In the genomic region with DNA sequence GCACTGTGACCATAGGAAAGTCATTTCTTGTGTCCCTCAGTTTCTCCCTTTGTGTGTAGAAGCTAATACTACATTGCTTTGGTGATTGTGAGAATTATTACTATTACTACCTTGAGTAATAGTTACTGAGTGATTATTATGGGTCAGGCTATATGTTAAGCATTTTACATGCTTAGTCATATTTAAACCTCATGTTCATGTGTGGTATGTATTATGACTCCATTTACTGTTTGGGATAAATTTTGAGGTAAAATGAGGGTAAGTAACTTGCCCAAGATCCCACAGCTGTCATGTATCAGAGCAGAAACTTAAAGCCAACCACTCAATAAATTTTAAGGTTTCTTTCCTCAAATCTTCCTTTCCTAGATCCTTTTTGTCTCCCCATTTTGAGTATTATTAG, we compare ENCODE assay signal across 25 cellular contexts.
"Had no signal": no experiment of that assay in that cellular context is flagged by ENCODE, and none has a peak within 500 bp of the region (broad histone marks: within the 10 kb centered on the region; RNA-seq: fewer than 3 reads in every experiment).

No MANE protein-coding gene starts in this region.

- H3K27ac ChIP-seq: colonic mucosa, coronary artery, dorsolateral prefrontal cortex, epithelial cell of prostate, esophagus muscularis mucosa, esophagus squamous epithelium, foreskin keratinocyte, gastrocnemius medialis, gastroesophageal sphincter, heart left ventricle, heart right ventricle had no signal

- DNase-seq: colonic mucosa; cortex of kidney; dermis blood vessel endothelial cell; dorsolateral prefrontal cortex; effector CD4-positive, alpha-beta T cell; effector CD8-positive, alpha-beta T cell; effector memory CD4-positive, alpha-beta T cell; effector memory CD8-positive, alpha-beta T cell; endodermal cell; erythroblast; esophagus squamous epithelium; foreskin fibroblast; foreskin keratinocyte; foreskin melanocyte; gastrocnemius medialis; glutamatergic neuron; head of caudate nucleus; heart left ventricle; heart right ventricle had no signal

- H3K27me3 Mint-ChIP-seq: dendritic cell treated with granulocyte-macrophage colony-stimulating factor and Interleukin-4, amounts not matched to agents 40 ng/mL and 50 ng/mL, for 4 days; effector memory CD8-positive, alpha-beta T cell had no signal

- ATAC-seq: effector memory CD8-positive, alpha-beta T cell; esophagus mucosa; foreskin keratinocyte; gastrocnemius medialis; gastroesophageal sphincter; heart left ventricle; heart right ventricle had no signal

- H3K27ac Mint-ChIP-seq: dendritic cell treated with granulocyte-macrophage colony-stimulating factor and Interleukin-4, amounts not matched to agents 40 ng/mL and 50 ng/mL, for 4 days; endodermal cell had no signal

- H3K9me3 ChIP-seq: colonic mucosa, esophagus muscularis mucosa, esophagus squamous epithelium, gastrocnemius medialis, gastroesophageal sphincter, heart left ventricle, heart right ventricle had no signal

- H3K27me3 ChIP-seq: colonic mucosa, dorsolateral prefrontal cortex, esophagus muscularis mucosa, esophagus squamous epithelium, foreskin keratinocyte, gastrocnemius medialis, gastroesophageal sphincter, heart left ventricle, heart right ventricle had no signal

- H3K4me1 Mint-ChIP-seq: endodermal cell had no signal

- H3K4me3 Mint-ChIP-seq: dendritic cell treated with granulocyte-macrophage colony-stimulating factor and Interleukin-4, amounts not matched to agents 40 ng/mL and 50 ng/mL, for 4 days; effector memory CD8-positive, alpha-beta T cell; endodermal cell had no signal

- H3K4me3 ChIP-seq: colonic mucosa, coronary artery, dorsolateral prefrontal cortex, esophagus muscularis mucosa, esophagus squamous epithelium, gastrocnemius medialis, gastroesophageal sphincter, heart left ventricle, heart right ventricle had no signal

- H3K9me3 Mint-ChIP-seq: dendritic cell treated with granulocyte-macrophage colony-stimulating factor and Interleukin-4, amounts not matched to agents 40 ng/mL and 50 ng/mL, for 4 days; effector memory CD8-positive, alpha-beta T cell; endodermal cell had no signal

- H3K36me3 ChIP-seq: colonic mucosa, gastrocnemius medialis had no signal
